ENCODE assay signal across 8 cellular contexts in genomic region chr4:107931775-107932321, GRCh38. TPM values are rescaled to one million over a fixed set of nuclear protein-coding genes. Genes with fewer than 3 reads are reported as not detected.
A peak's percentile ranks its signal among the peaks of the same experiment; 100 is the strongest.
DNase-seq lines count a peak whose midpoint lies in the region; ATAC-seq and TF ChIP-seq lines count a peak whose summit lies in the region.

No MANE protein-coding gene starts in this region.

- H3K9me3 ChIP-seq in PC-3 (ENCODE audit: low read length): no peaks in the 10 kb centered on the region
- H3K9me3 ChIP-seq in ascending aorta: no peaks in the 10 kb centered on the region

- H3K4me2 ChIP-seq in PC-3 (ENCODE audit: low read length): peak overlapping the region; percentile 97

- H3K4me3 ChIP-seq in PC-3 (ENCODE audit: low read length) (peak overlapping the region; percentile 67), ascending aorta (peak overlapping the region; percentile 72 to 85)

- DNase-seq in PC-3: no peak
- DNase-seq in ascending aorta (ENCODE audit: low spot score in 2 of 2): peak in 1 of 2 donors; percentile 70
- DNase-seq in left colon: peak; percentile 26 to 40
- peak; percentile 30 for DNase-seq in stimulated activated CD4-positive, alpha-beta T cell treated with anti-CD3 and anti-CD28 coated beads, Interleukin-4, amount 100 ng/mL, for 24 hours
- no peak for DNase-seq in epidermal melanocyte (ENCODE audit: insufficient read length, low spot score)
- no peak for DNase-seq in SHP77 (lab: John Stamatoyannopoulos, UW)

- H3K9me2 ChIP-seq in PC-3 (replicated peaks; ENCODE audit: low read length): no peaks in the 10 kb centered on the region

- BruUV-seq in PC-3 (replicated peaks; lab: Mats Ljungman, UMichigan): no TSS peak

- POLR2A ChIA-PET in PC-3 (lab: Charles Lee; ENCODE audit: unreplicated experiment): no interaction called here

- peak overlapping the region; percentile 58 for H3K9ac ChIP-seq in PC-3 (ENCODE audit: low read length)

- H3K27ac ChIP-seq in C4-2B (peak overlapping the region; percentile 72), PC-3 (ENCODE audit: low read length) (no peak overlapping the region), ascending aorta (peak overlapping the region; percentile 74 to 77)

- intact Hi-C loops in PC-3 (cut with micrococcal nuclease) (loop anchor here (2.0 kb wide), 1 partner anchor 57 kb away; the partner anchor contains the start of gene HADH), ascending aorta (cut with DNase I) (loop anchor here (1.0 to 5.0 kb wide), 5 partner anchors 57 to 240 kb away; partner anchors contain the start of genes HADH and SGMS2), left colon (cut with DNase I, micrococcal nuclease) (loop anchor here in 1 of 2 donors (5.0 kb wide), 1 partner anchor 55 kb away; the partner anchor contains the start of gene HADH)

- no peaks in the 10 kb centered on the region for H3F3A ChIP-seq in PC-3 (ENCODE audit: low read length, unreplicated experiment)

- H3K36me3 ChIP-seq in PC-3 (ENCODE audit: low read depth, low read length) (no peaks in the 10 kb centered on the region), ascending aorta (no peaks in the 10 kb centered on the region)

- CTCF ChIA-PET in PC-3 (lab: Charles Lee): no interaction called here

- no peaks in the 10 kb centered on the region for H3K27me3 ChIP-seq in PC-3 (ENCODE audit: low read length)
- H3K27me3 ChIP-seq in ascending aorta: no peaks in the 10 kb centered on the region

- H3K79me2 ChIP-seq in PC-3 (ENCODE audit: low read length): 0 out of 2 replicates have a peak, but pooled peaks cover 5% of the 10 kb centered on the region

- H4K20me1 ChIP-seq in PC-3 (ENCODE audit: low read length): no peaks in the 10 kb centered on the region

- ATAC-seq in GM21737 (IDR thresholded peaks at IDR 0.05; ENCODE audit: unreplicated experiment) (peak; percentile 20), PC-3 (peak; percentile 7), left colon (no peak)

- peak; percentile 6; the same call in 1 of the 2 replicates for TF ChIP-seq CTCF in C4-2B (conservative IDR thresholded peaks at IDR 0.05)
- no peak for TF ChIP-seq CTCF in PC-3 (conservative IDR thresholded peaks at IDR 0.05; ENCODE audit: low read depth, low read length)
- TF ChIP-seq CTCF in ascending aorta (IDR thresholded peaks at IDR 0.05): no peak

- H2AFZ ChIP-seq in PC-3 (ENCODE audit: low read length): peak overlapping the region; percentile 96

- H3K4me1 ChIP-seq in PC-3 (ENCODE audit: insufficient read depth, low read length) (peaks cover 13% of the 10 kb centered on the region; the same call in 1 of the 2 replicates), ascending aorta (peaks cover 0 to 12% of the 10 kb centered on the region in 2 donors)

RNA-seq across cellular contexts. Expression of gene CYP2U1, which starts 0.5 kb away (rescaled TPM):
- total RNA-seq in PC-3 (2014; rRNA removed): 4.1 and 4.4 TPM in 2 replicates
- total RNA-seq in ascending aorta: 23.8 TPM
- total RNA-seq in left colon: 1 to 10 TPM; 2.8 to 4.0 TPM

RNA-seq across cellular contexts. Expression of gene HADH, which starts 57.8 kb away (rescaled TPM):
- total RNA-seq in PC-3 (2014; rRNA removed): 10.8 and 17.5 TPM in 2 replicates
- total RNA-seq in ascending aorta: 34.3 TPM
- total RNA-seq in left colon: 100 to 1,000 TPM; 145 to 147 TPM

Comparison
In these comparisons a context has a peak if more than half of its experiments do, and no peak if none do; other contexts are left out.
1. DNase-seq: peak in left colon (2 of 2) and stimulated activated CD4-positive, alpha-beta T cell treated with anti-CD3 and anti-CD28 coated beads, Interleukin-4, amount 100 ng/mL, for 24 hours (single experiment); none in PC-3 (single experiment), epidermal melanocyte (single experiment) and SHP77 (0 of 2).